In genomic region chrX:120310861-120311631, GRCh38 we compare ENCODE assay signal across 8 cellular contexts. TPM values are rescaled to one million over a fixed set of nuclear protein-coding genes. Genes with fewer than 3 reads are reported as not detected.
A peak's percentile ranks its signal among the peaks of the same experiment; 100 is the strongest.
DNase-seq lines count a peak whose midpoint lies in the region; FAIRE-seq and TF ChIP-seq lines count a peak whose summit lies in the region.

Gene TMEM255A (minus strand): TSS chrX:120311461. CDS start chrX:120311309, 152 bp downstream.

- FAIRE-seq in bronchial epithelial cell (lab: Jason Lieb, UNC) = no peak

- TF ChIP-seq EP300 in transverse colon (IDR thresholded peaks at IDR 0.05; ENCODE audit: low read depth) = no peak

- TF ChIP-seq CTCF in GM12865 (IDR thresholded peaks at IDR 0.05; ENCODE audit: insufficient read depth, low read depth, low read length, missing control alignments) = no peak
- TF ChIP-seq CTCF in bronchial epithelial cell (IDR thresholded peaks at IDR 0.05; ENCODE audit: insufficient read depth, low read length, severe bottlenecking) = no peak
- TF ChIP-seq CTCF in transverse colon (IDR thresholded peaks at IDR 0.05) = no peak

- intact Hi-C loops in transverse colon (cut with DNase I; ENCODE audit: low total_unique reads) = no loop called here

- H3K36me3 ChIP-seq in bronchial epithelial cell (ENCODE audit: control insufficient read depth, insufficient read depth, low read length) (no peaks in the 10 kb centered on the region), transverse colon (no peaks in the 10 kb centered on the region)

- no peak for DNase-seq in GM12865 (ENCODE audit: low read depth)
- peak; percentile 18 for DNase-seq in NCI-H146 treated with DMSO at 0.1 percent for 48 hours (lab: John Stamatoyannopoulos, UW; ENCODE audit: unreplicated experiment)
- DNase-seq in bronchial epithelial cell (ENCODE audit: low read depth) = no peak
- DNase-seq in medulla oblongata (ENCODE audit: extremely low spot score) = peak; percentile 47
- DNase-seq in transverse colon = no peak
- no peak for DNase-seq in stimulated activated CD4-positive, alpha-beta T cell treated with anti-CD3 and anti-CD28 coated beads, Interleukin-2, amount 100 ng/mL, for 48 hours
- DNase-seq in MV-4-11 (lab: John Stamatoyannopoulos, UW) = no peak
- DNase-seq in HPDE6-E6E7 (ENCODE audit: extremely low spot score) = no peak

- no peaks in the 10 kb centered on the region for H3K9me3 ChIP-seq in transverse colon

- in situ Hi-C loops in transverse colon (cut with MboI; ENCODE audit: low pct_ligation_motif_present in 1 of 4, low pct_unique_long_range_greater_than_20kb in 1 of 4, low sequenced_read_pairs in 3 of 4) = no loop called here

- WGBS in transverse colon (ENCODE audit: low coverage in 1 of 2), 2 donors = 44% methylated on average over 43 of the region's 48 CpGs; no CpG with 5 or more reads in 1 of the 2 donors

- H3K27ac ChIP-seq in transverse colon = no peak within 1 kb of the TSS

- H3K4me1 ChIP-seq in transverse colon = peaks cover 0 to 20% (median 4%) of the 10 kb centered on the region in 4 donors

- no peak for TF ChIP-seq POLR2A in transverse colon (IDR thresholded peaks at IDR 0.05)

- H3K4me3 ChIP-seq in GM12865 (ENCODE audit: low read depth, low read length) (peak within 1 kb of the TSS; percentile 65), bronchial epithelial cell (ENCODE audit: low read depth, low read length) (peak within 1 kb of the TSS; percentile 33), transverse colon (peak within 1 kb of the TSS in 3 of 4 donors; percentile 16 to 47 (median 16))

- H3K27me3 ChIP-seq in bronchial epithelial cell (ENCODE audit: control insufficient read depth, insufficient read depth, low read length) = no peaks in the 10 kb centered on the region
- peaks cover 48% of the 10 kb centered on the region for H3K27me3 ChIP-seq in transverse colon

RNA-seq across cellular contexts. Expression of gene TMEM255A, which starts in this region (rescaled TPM):
- not detected in 2 replicates for total RNA-seq in bronchial epithelial cell
- total RNA-seq in transverse colon = 1 to 10 TPM in 3 of 4 donors, not detected in 1; 1.2 to 1.7 (median 1.4) TPM

Comparison
In these comparisons a context has a peak if more than half of its experiments do, and no peak if none do; other contexts are left out.
1. DNase-seq: peak in NCI-H146 treated with DMSO at 0.1 percent for 48 hours (single experiment) and medulla oblongata (single experiment); none in GM12865 (single experiment), bronchial epithelial cell (single experiment), transverse colon (single experiment), stimulated activated CD4-positive, alpha-beta T cell treated with anti-CD3 and anti-CD28 coated beads, Interleukin-2, amount 100 ng/mL, for 48 hours (0 of 2), MV-4-11 (single experiment) and HPDE6-E6E7 (single experiment).
2. Peak in every context shown above with its lines, with median percentiles within 50 percentile points of each other: H3K4me3 ChIP-seq.